Comparison of ENCODE assay signal across 8 cellular contexts in genomic region chr14:73742520-73743238, GRCh38. TPM values are rescaled to one million over a fixed set of nuclear protein-coding genes. Genes with fewer than 3 reads are reported as not detected.
DNase-seq lines count a peak whose midpoint lies in the region; ATAC-seq and TF ChIP-seq lines count a peak whose summit lies in the region.

No MANE protein-coding gene starts in this region.

- POLR2A ChIA-PET in naive thymus-derived CD4-positive, alpha-beta T cell (lab: Charles Lee): interaction anchor here (0.8 to 12.6 kb wide), 13 partner anchors 9 to 684 kb away, joined by 3 to 267 read pairs (median 4); partner anchors contain the start of gene RBM25

- H3K9me3 Mint-ChIP-seq in brain: no peaks in the 10 kb centered on the region
- no peaks in the 10 kb centered on the region for H3K9me3 Mint-ChIP-seq in naive thymus-derived CD4-positive, alpha-beta T cell

- peak; percentile 44 for DNase-seq in stimulated activated CD4-positive, alpha-beta T cell treated with anti-CD3 and anti-CD28 coated beads, Interleukin-15, amount 100 ng/mL, for 24 hours
- no peak for DNase-seq in stimulated activated CD4-positive, alpha-beta T cell treated with anti-CD3 and anti-CD28 coated beads, Interleukin-4, amount 100 ng/mL, for 1 hour
- DNase-seq in naive thymus-derived CD4-positive, alpha-beta T cell: no peak
- DNase-seq in uterus (no peak), posterior cingulate gyrus (no peak), NCI-H345 treated with DMSO at 0.1 percent for 48 hours (lab: John Stamatoyannopoulos, UW; ENCODE audit: unreplicated experiment) (no peak), DMS 273 treated with DMSO at 0.1 percent for 48 hours (lab: John Stamatoyannopoulos, UW) (no peak)

- peak overlapping the region in 4 of 5 experiments; percentile 51 to 82 (median 78) for H3K4me3 Mint-ChIP-seq in brain
- peak overlapping the region; percentile 66 to 95 (median 88) for H3K4me3 Mint-ChIP-seq in naive thymus-derived CD4-positive, alpha-beta T cell

- peaks cover 9% of the 10 kb centered on the region for H3K36me3 Mint-ChIP-seq in brain
- peaks cover 0 to 8% (median 0%) of the 10 kb centered on the region in 5 donors for H3K36me3 Mint-ChIP-seq in naive thymus-derived CD4-positive, alpha-beta T cell

- H3K27me3 ChIP-seq in naive thymus-derived CD4-positive, alpha-beta T cell (ENCODE audit: control insufficient read depth in 2 of 2, insufficient read depth in 2 of 2, low read length in 2 of 2): no peaks in the 10 kb centered on the region
- no peaks in the 10 kb centered on the region for H3K27me3 ChIP-seq in uterus

- H3K4me1 ChIP-seq in naive thymus-derived CD4-positive, alpha-beta T cell (ENCODE audit: control insufficient read depth in 2 of 2, insufficient read depth in 2 of 2, low read length in 2 of 2): peaks cover 78 to 80% of the 10 kb centered on the region in 2 donors
- peaks cover 62 to 76% of the 10 kb centered on the region in 2 donors for H3K4me1 ChIP-seq in uterus

- intact Hi-C loops in naive thymus-derived CD4-positive, alpha-beta T cell (cut with micrococcal nuclease): loop anchor here (1.0 to 5.0 kb wide), 7 partner anchors 11 to 85 kb away; no protein-coding TSS in a partner anchor
- intact Hi-C loops in uterus (cut with DNase I; ENCODE audit: low total_unique reads): no loop called here
- intact Hi-C loops in posterior cingulate gyrus (cut with DNase I): no loop called here

- peaks cover 0 to 24% (median 8%) of the 10 kb centered on the region in 3 experiments for H3K36me3 ChIP-seq in naive thymus-derived CD4-positive, alpha-beta T cell (ENCODE audit: control insufficient read depth in 2 of 3, insufficient read depth in 3 of 3, low read length in 3 of 3)
- no peaks in the 10 kb centered on the region for H3K36me3 ChIP-seq in uterus

- H3K4me3 ChIP-seq in naive thymus-derived CD4-positive, alpha-beta T cell (ENCODE audit: low read length): peak overlapping the region; percentile 52
- H3K4me3 ChIP-seq in uterus: no peak overlapping the region

- no peak for TF ChIP-seq POLR2A in uterus (IDR thresholded peaks at IDR 0.05)

- no peak for ATAC-seq in naive thymus-derived CD4-positive, alpha-beta T cell

- H3K4me1 Mint-ChIP-seq in brain: peaks cover 78% of the 10 kb centered on the region
- H3K4me1 Mint-ChIP-seq in naive thymus-derived CD4-positive, alpha-beta T cell: peaks cover 48 to 80% (median 77%) of the 10 kb centered on the region in 7 donors

- no peaks in the 10 kb centered on the region for H3K27me3 Mint-ChIP-seq in brain
- no peaks in the 10 kb centered on the region for H3K27me3 Mint-ChIP-seq in naive thymus-derived CD4-positive, alpha-beta T cell

- no peaks in the 10 kb centered on the region for H3K9me3 ChIP-seq in naive thymus-derived CD4-positive, alpha-beta T cell (ENCODE audit: control insufficient read depth in 2 of 3, low read length in 3 of 3)
- no peaks in the 10 kb centered on the region for H3K9me3 ChIP-seq in uterus

- peak overlapping the region; percentile 72 for H3K27ac ChIP-seq in naive thymus-derived CD4-positive, alpha-beta T cell (ENCODE audit: low read depth, low read length)
- peak overlapping the region; percentile 89 to 92 for H3K27ac ChIP-seq in uterus

- TF ChIP-seq CTCF in brain (conservative IDR thresholded peaks at IDR 0.05) (no peak), uterus (IDR thresholded peaks at IDR 0.05) (no peak)

- peak overlapping the region; percentile 97 to 99 (median 99) for H3K27ac Mint-ChIP-seq in brain
- H3K27ac Mint-ChIP-seq in naive thymus-derived CD4-positive, alpha-beta T cell: peak overlapping the region; percentile 77 to 99 (median 93)

- CTCF ChIA-PET in naive thymus-derived CD4-positive, alpha-beta T cell (lab: Charles Lee): interaction anchor here (0.6 to 6.9 kb wide), 5 partner anchors 13 to 81 kb away, joined by 3 to 56 read pairs (median 29); a partner anchor contains a TSS

RNA-seq across cellular contexts. Expression of gene PNMA1, which starts 28.5 kb away (rescaled TPM):
- polyA plus RNA-seq in brain (ENCODE audit: insufficient read depth, low read depth, low replicate concordance): 135 TPM
- 10 to 100 TPM; 21.6 to 40.4 (median 37.1) TPM for total RNA-seq in naive thymus-derived CD4-positive, alpha-beta T cell
- polyA plus RNA-seq in naive thymus-derived CD4-positive, alpha-beta T cell: 10 to 100 TPM; 43.5 to 44.0 TPM
- total RNA-seq in uterus: 10 to 100 TPM; 12.6 to 58.0 (median 39.4) TPM

Comparison
In these comparisons a context has a peak if more than half of its experiments do, and no peak if none do; other contexts are left out.
1. intact Hi-C loops: an anchor here in naive thymus-derived CD4-positive, alpha-beta T cell (1.0 to 5.0 kb wide); none called in uterus and posterior cingulate gyrus.